ENCODE assay signal across 12 cellular contexts in genomic region chr16:54239441-54239840, GRCh38. TPM values are rescaled to one million over a fixed set of nuclear protein-coding genes. Genes with fewer than 3 reads are reported as not detected.
"Had no signal": no experiment of that assay in that cellular context is flagged by ENCODE, and none has a peak within 500 bp of the region (broad histone marks: within the 10 kb centered on the region; RNA-seq: fewer than 3 reads in every experiment).

No MANE protein-coding gene starts in this region.

- H3K36me3 ChIP-seq: ovary, suprapubic skin had no signal

- H3K27me3 ChIP-seq: ovary had no signal

- H3K4me3 ChIP-seq: ovary, suprapubic skin had no signal

- H3K9me3 Mint-ChIP-seq: activated naive CD4-positive, alpha-beta T cell treated with anti-CD3 and anti-CD28 coated beads for 36 hours; activated T-helper 17 cell treated with anti-CD3 and anti-CD28 coated beads, Interleukin-2, amount 50 U/mL, for 72 hours had no signal

- ATAC-seq: activated T-helper 17 cell treated with anti-CD3 and anti-CD28 coated beads, Interleukin-2, amount 50 U/mL, for 72 hours; left colon had no signal

- H3K27ac ChIP-seq: ovary, suprapubic skin, VCaP had no signal

- H3K9me3 ChIP-seq: ovary, suprapubic skin had no signal

- DNase-seq: activated CD4-positive, alpha-beta T cell treated with anti-CD3 and anti-CD28 coated beads, Interleukin-2, amount 50 U/mL, for 48 hours; activated naive CD4-positive, alpha-beta T cell treated with anti-CD3 and anti-CD28 coated beads for 36 hours; left colon; small intestine; stimulated activated CD4-positive, alpha-beta T cell treated with anti-CD3 and anti-CD28 coated beads, Interleukin-4, amount 100 ng/mL, for 4 hours; stimulated activated CD8-positive, alpha-beta memory T cell treated with anti-CD3 and anti-CD28 coated beads, Interleukin-4, amount 100 ng/mL, for 48 hours; stimulated activated naive CD4-positive, alpha-beta T cell treated with Interleukin-2 at 50 U/mL for 16 hours had no signal

- H3K4me3 Mint-ChIP-seq: activated naive CD4-positive, alpha-beta T cell treated with anti-CD3 and anti-CD28 coated beads for 36 hours; activated T-helper 17 cell treated with anti-CD3 and anti-CD28 coated beads, Interleukin-2, amount 50 U/mL, for 72 hours; neural crest cell had no signal

- H3K4me1 Mint-ChIP-seq: activated T-helper 17 cell treated with anti-CD3 and anti-CD28 coated beads, Interleukin-2, amount 50 U/mL, for 72 hours had no signal

- H3K27ac Mint-ChIP-seq: activated naive CD4-positive, alpha-beta T cell treated with anti-CD3 and anti-CD28 coated beads for 36 hours; activated T-helper 17 cell treated with anti-CD3 and anti-CD28 coated beads, Interleukin-2, amount 50 U/mL, for 72 hours had no signal

RNA-seq across cellular contexts. Expression of gene IRX3, which starts 47.1 kb away (rescaled TPM):
- total RNA-seq: activated naive CD4-positive, alpha-beta T cell treated with anti-CD3 and anti-CD28 coated beads for 36 hours; activated T-helper 17 cell treated with anti-CD3 and anti-CD28 coated beads, Interleukin-2, amount 50 U/mL, for 72 hours had no signal
